26 cellular contexts compared by ENCODE assay signal in genomic region chr11:1163911-1164735, GRCh38. TPM values are rescaled to one million over a fixed set of nuclear protein-coding genes. Genes with fewer than 3 reads are reported as not detected.
DNase-seq lines count a peak whose midpoint lies in the region; ATAC-seq and TF ChIP-seq lines count a peak whose summit lies in the region.
"Had no signal": no experiment of that assay in that cellular context is flagged by ENCODE, and none has a peak within 500 bp of the region (broad histone marks: within the 10 kb centered on the region; RNA-seq: fewer than 3 reads in every experiment).

No MANE protein-coding gene starts in this region.

- H3K9me3 Mint-ChIP-seq in activated B cell treated with CpG ODN at 0.5 μM for 24 hours: no peaks in the 10 kb centered on the region
- H3K9me3 Mint-ChIP-seq: activated CD4-positive, alpha-beta memory T cell treated with anti-CD3 and anti-CD28 coated beads, Interleukin-2, amount 10 ng/mL, durations not matched to agents 7 days and 5 days; activated naive CD4-positive, alpha-beta T cell treated with anti-CD3 and anti-CD28 coated beads, Interleukin-2, amount 10 ng/mL, durations not matched to agents 7 days and 5 days; activated T-cell treated with anti-CD3 and anti-CD28 coated beads, Interleukin-2, amount 50 U/mL, for 24 hours; central memory CD8-positive, alpha-beta T cell; natural killer cell had no signal

- CTCF ChIA-PET in GM10248 (lab: Yijun Ruan, JAX): no interaction called here
- CTCF ChIA-PET in activated B cell treated with CpG ODN at 0.5 μM for 24 hours (lab: Charles Lee): no interaction called here

- H3K4me3 ChIP-seq in mucosa of stomach (ENCODE audit: low read length): no peak overlapping the region
- H3K4me3 ChIP-seq: ascending aorta, SJCRH30, tibial nerve had no signal

- H3K9ac ChIP-seq in mucosa of stomach (ENCODE audit: low read length): peak overlapping the region; percentile 99
- H3K9ac ChIP-seq: parathyroid adenoma had no signal

- intact Hi-C loops in activated B cell treated with CpG ODN at 0.5 μM for 24 hours (cut with micrococcal nuclease): no loop called here

- H3K27me3 ChIP-seq in mucosa of stomach (ENCODE audit: control insufficient read depth, insufficient read depth, low read length): no peaks in the 10 kb centered on the region
- H3K27me3 ChIP-seq: ascending aorta, SJCRH30 had no signal

- POLR2A ChIA-PET in GM10248 (lab: Yijun Ruan, JAX) (no interaction called here), activated B cell treated with CpG ODN at 0.5 μM for 24 hours (lab: Charles Lee) (no interaction called here)

- H3K36me3 Mint-ChIP-seq in activated B cell treated with CpG ODN at 0.5 μM for 24 hours (ENCODE audit: low read depth): no peaks in the 10 kb centered on the region
- H3K36me3 Mint-ChIP-seq: activated naive CD4-positive, alpha-beta T cell treated with anti-CD3 and anti-CD28 coated beads, Interleukin-2, amount 10 ng/mL, durations not matched to agents 7 days and 5 days; natural killer cell had no signal

- no peak for TF ChIP-seq CTCF in GM10248 (IDR thresholded peaks at IDR 0.05; ENCODE audit: control extremely low read depth, extremely low read depth, low read depth, missing control alignments)
- TF ChIP-seq CTCF in activated B cell treated with CpG ODN at 0.5 μM for 24 hours (IDR thresholded peaks at IDR 0.05): no peak

- no peak overlapping the region for H3K27ac Mint-ChIP-seq in activated B cell treated with CpG ODN at 0.5 μM for 24 hours
- H3K27ac Mint-ChIP-seq: activated CD4-positive, alpha-beta memory T cell treated with anti-CD3 and anti-CD28 coated beads, Interleukin-2, amount 10 ng/mL, durations not matched to agents 7 days and 5 days; activated naive CD4-positive, alpha-beta T cell treated with anti-CD3 and anti-CD28 coated beads, Interleukin-2, amount 10 ng/mL, durations not matched to agents 7 days and 5 days; activated T-cell treated with anti-CD3 and anti-CD28 coated beads, Interleukin-2, amount 50 U/mL, for 24 hours; natural killer cell; T-helper 17 cell had no signal

- peaks cover 8% of the 10 kb centered on the region for H3K4me1 ChIP-seq in mucosa of stomach (ENCODE audit: control insufficient read depth, insufficient read depth, low read length)
- H3K4me1 ChIP-seq: ascending aorta, parathyroid adenoma, SJCRH30, tibial nerve had no signal

- ATAC-seq in activated B cell treated with CpG ODN at 0.5 μM for 24 hours (ENCODE audit: low read depth) (no peak), HG02642 (IDR thresholded peaks at IDR 0.05; ENCODE audit: poor library complexity, unreplicated experiment) (no peak)
- ATAC-seq: esophagus mucosa, natural killer cell, T-helper 17 cell had no signal

- peaks cover 26% of the 10 kb centered on the region for H3K36me3 ChIP-seq in mucosa of stomach (ENCODE audit: control insufficient read depth, insufficient read depth, low read length)
- H3K36me3 ChIP-seq: ascending aorta, SJCRH30, tibial nerve had no signal

- DNase-seq in AG08396 (ENCODE audit: low spot score): peak; percentile 22
- peak; percentile 13 for DNase-seq in GM10248 (ENCODE audit: extremely low spot score)
- peak; percentile 7 for DNase-seq in activated B cell treated with CpG ODN at 0.5 μM for 24 hours
- DNase-seq in NCI-H345 (lab: John Stamatoyannopoulos, UW): no peak
- DNase-seq in NCI-H446 (lab: John Stamatoyannopoulos, UW): no peak
- DNase-seq: activated CD4-positive, alpha-beta memory T cell treated with anti-CD3 and anti-CD28 coated beads, Interleukin-2, amount 10 ng/mL, durations not matched to agents 7 days and 5 days; activated T-cell treated with anti-CD3 and anti-CD28 coated beads, Interleukin-2, amount 50 U/mL, for 24 hours; kidney glomerular epithelial cell; mesendoderm; NCI-H1105 treated with DMSO at 0.1 percent for 48 hours; NCI-H2081 treated with DMSO at 0.1 percent for 48 hours; SJCRH30; stimulated activated CD4-positive, alpha-beta T cell treated with anti-CD3 and anti-CD28 coated beads, Interleukin-1b, Interleukin-23, amount 100 ng/mL, for 48 hours; stimulated activated naive CD4-positive, alpha-beta T cell; T-helper 17 cell had no signal

- no peak overlapping the region for H3K4me3 Mint-ChIP-seq in activated B cell treated with CpG ODN at 0.5 μM for 24 hours
- H3K4me3 Mint-ChIP-seq: activated CD4-positive, alpha-beta memory T cell treated with anti-CD3 and anti-CD28 coated beads, Interleukin-2, amount 10 ng/mL, durations not matched to agents 7 days and 5 days; activated naive CD4-positive, alpha-beta T cell treated with anti-CD3 and anti-CD28 coated beads, Interleukin-2, amount 10 ng/mL, durations not matched to agents 7 days and 5 days; activated T-cell treated with anti-CD3 and anti-CD28 coated beads, Interleukin-2, amount 50 U/mL, for 24 hours; central memory CD8-positive, alpha-beta T cell; natural killer cell; T-helper 17 cell had no signal

- H3K4me1 Mint-ChIP-seq in activated B cell treated with CpG ODN at 0.5 μM for 24 hours: no peaks in the 10 kb centered on the region
- H3K4me1 Mint-ChIP-seq: activated CD4-positive, alpha-beta memory T cell treated with anti-CD3 and anti-CD28 coated beads, Interleukin-2, amount 10 ng/mL, durations not matched to agents 7 days and 5 days; activated naive CD4-positive, alpha-beta T cell treated with anti-CD3 and anti-CD28 coated beads, Interleukin-2, amount 10 ng/mL, durations not matched to agents 7 days and 5 days; central memory CD8-positive, alpha-beta T cell; natural killer cell; T-helper 17 cell had no signal

- H3K9me3 ChIP-seq in mucosa of stomach (ENCODE audit: control insufficient read depth, low read length): no peaks in the 10 kb centered on the region
- H3K9me3 ChIP-seq: ascending aorta, SJCRH30 had no signal

- H3K27me3 Mint-ChIP-seq in activated B cell treated with CpG ODN at 0.5 μM for 24 hours: no peaks in the 10 kb centered on the region
- H3K27me3 Mint-ChIP-seq: activated CD4-positive, alpha-beta memory T cell treated with anti-CD3 and anti-CD28 coated beads, Interleukin-2, amount 10 ng/mL, durations not matched to agents 7 days and 5 days; activated naive CD4-positive, alpha-beta T cell treated with anti-CD3 and anti-CD28 coated beads, Interleukin-2, amount 10 ng/mL, durations not matched to agents 7 days and 5 days; activated T-cell treated with anti-CD3 and anti-CD28 coated beads, Interleukin-2, amount 50 U/mL, for 24 hours; T-helper 17 cell had no signal

RNA-seq across cellular contexts. Expression of gene MUC5AC, which starts 6.4 kb away (rescaled TPM):
- not detected in 2 replicates for total RNA-seq in activated B cell treated with CpG ODN at 0.5 μM for 24 hours
- total RNA-seq: activated CD4-positive, alpha-beta memory T cell treated with anti-CD3 and anti-CD28 coated beads, Interleukin-2, amount 10 ng/mL, durations not matched to agents 7 days and 5 days; esophagus mucosa; frontal cortex; natural killer cell; OCI-LY7; SJCRH30; T-helper 17 cell; tibial nerve had no signal

RNA-seq across cellular contexts. Expression of gene MUC5B, which starts 58.7 kb away (rescaled TPM):
- not detected in 2 replicates for total RNA-seq in activated B cell treated with CpG ODN at 0.5 μM for 24 hours
- total RNA-seq: activated CD4-positive, alpha-beta memory T cell treated with anti-CD3 and anti-CD28 coated beads, Interleukin-2, amount 10 ng/mL, durations not matched to agents 7 days and 5 days; frontal cortex; natural killer cell; SJCRH30; T-helper 17 cell had no signal

Comparison
In these comparisons a context has a peak if more than half of its experiments do, and no peak if none do; other contexts are left out.
1. DNase-seq: peak in AG08396 (single experiment), GM10248 (single experiment) and activated B cell treated with CpG ODN at 0.5 μM for 24 hours (single experiment); none in NCI-H345 (single experiment) and NCI-H446 (0 of 2).